8 cellular contexts compared by ENCODE assay signal in the genomic region with DNA sequence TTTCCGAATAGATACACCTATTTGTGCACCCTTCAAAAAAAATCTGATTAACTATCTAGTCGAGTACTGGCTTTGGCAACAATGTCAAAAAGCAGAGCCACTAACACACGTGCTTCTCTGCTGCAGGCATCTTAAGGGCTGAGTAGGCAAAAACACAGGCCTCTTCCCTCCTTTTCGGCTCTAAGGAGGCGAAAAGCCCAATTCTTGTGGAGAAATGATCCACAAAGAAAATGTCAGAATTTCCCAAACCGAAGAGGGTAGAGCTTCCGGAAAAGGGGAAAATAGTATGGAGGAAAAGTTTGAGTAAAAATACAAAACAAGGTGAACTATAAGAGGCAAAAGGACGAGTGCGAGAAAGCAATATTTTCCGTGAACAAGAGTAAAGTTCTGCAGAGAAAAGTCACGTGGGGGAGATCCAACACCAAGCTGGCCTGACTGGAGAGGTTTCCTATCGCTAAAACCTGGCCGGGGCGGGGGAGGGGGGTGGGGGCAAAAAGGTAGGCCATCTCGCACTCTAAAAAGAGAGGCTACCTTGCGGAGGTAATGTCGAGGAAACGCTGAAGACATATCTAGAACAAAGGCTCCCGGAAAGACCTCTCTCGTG. TPM values are rescaled to one million over a fixed set of nuclear protein-coding genes. Genes with fewer than 3 reads are reported as not detected.
DNase-seq lines count a peak whose midpoint lies in the region; ATAC-seq and TF ChIP-seq lines count a peak whose summit lies in the region.

No MANE protein-coding gene starts in this region.

- peaks cover 0 to 36% (median 31%) of the 10 kb centered on the region in 6 donors for H3K36me3 ChIP-seq in spleen

- peak overlapping the region; percentile 88 to 94 (median 92) for H3K27ac ChIP-seq in spleen

- peaks cover 30% of the 10 kb centered on the region for H3K36me3 Mint-ChIP-seq in activated naive CD8-positive, alpha-beta T cell treated with anti-CD3 and anti-CD28 coated beads, Interleukin-2, amount 50 U/mL, for 24 hours (ENCODE audit: low read depth)

- no peak for TF ChIP-seq CTCF in NB4 (IDR thresholded peaks at IDR 0.05; ENCODE audit: low read depth, low read length)
- TF ChIP-seq CTCF in spleen (IDR thresholded peaks at IDR 0.05 in 8 of 11, conservative IDR thresholded peaks at IDR 0.05 in 3 of 11) = no peak

- H3K27me3 ChIP-seq in spleen (replicated peaks in 1 of 7) = peaks cover 0 to 1% (median 0%) of the 10 kb centered on the region in 7 donors

- H3K4me1 Mint-ChIP-seq in activated naive CD8-positive, alpha-beta T cell treated with anti-CD3 and anti-CD28 coated beads, Interleukin-2, amount 50 U/mL, for 24 hours = peaks cover 31% of the 10 kb centered on the region

- WGBS in spleen, 5 donors = 0 to 1% (median 0%) methylated on average over 20 of the region's 20 CpGs

- H3K4me3 Mint-ChIP-seq in activated naive CD8-positive, alpha-beta T cell treated with anti-CD3 and anti-CD28 coated beads, Interleukin-2, amount 50 U/mL, for 24 hours = peak overlapping the region; percentile 99

- ATAC-seq in GM21717 (IDR thresholded peaks at IDR 0.05; ENCODE audit: unreplicated experiment) = peak; percentile 20
- peak; percentile 18 for ATAC-seq in activated naive CD8-positive, alpha-beta T cell treated with anti-CD3 and anti-CD28 coated beads, Interleukin-2, amount 50 U/mL, for 24 hours

- H3K9me3 ChIP-seq in iPS-18c (ENCODE audit: control insufficient read depth, insufficient read depth, low read length) (no peaks in the 10 kb centered on the region), spleen (no peaks in the 10 kb centered on the region)

- H3K27me3 Mint-ChIP-seq in activated naive CD8-positive, alpha-beta T cell treated with anti-CD3 and anti-CD28 coated beads, Interleukin-2, amount 50 U/mL, for 24 hours = peaks cover 19% of the 10 kb centered on the region

- no peaks in the 10 kb centered on the region for H3K9me3 Mint-ChIP-seq in activated naive CD8-positive, alpha-beta T cell treated with anti-CD3 and anti-CD28 coated beads, Interleukin-2, amount 50 U/mL, for 24 hours

- H3K4me3 ChIP-seq in NB4 (ENCODE audit: low read depth, low read length) (peak overlapping the region; percentile 98), iPS-18c (ENCODE audit: insufficient read depth, low read depth, low read length) (peak overlapping the region; percentile 68), spleen (peak overlapping the region; percentile 69 to 93 (median 85))

- H3K4me1 ChIP-seq in spleen = peaks cover 20 to 57% (median 32%) of the 10 kb centered on the region in 6 donors

- DNase-seq in NCI-H2029 treated with DMSO at 0.1 percent for 48 hours (lab: John Stamatoyannopoulos, UW) (peak; percentile 36), NCI-H2029 (lab: John Stamatoyannopoulos, UW) (no peak), NB4 (ENCODE audit: low read depth) (peak; percentile 36), spleen (no peak), NCI-H1930 (lab: John Stamatoyannopoulos, UW) (no peak)
- no peak for DNase-seq in activated naive CD8-positive, alpha-beta T cell treated with anti-CD3 and anti-CD28 coated beads, Interleukin-2, amount 50 U/mL, for 24 hours

- intact Hi-C loops in spleen (cut with DNase I; ENCODE audit: low total_unique reads) = no loop called here

- peak overlapping the region; percentile 97 for H3K27ac Mint-ChIP-seq in activated naive CD8-positive, alpha-beta T cell treated with anti-CD3 and anti-CD28 coated beads, Interleukin-2, amount 50 U/mL, for 24 hours

- TF ChIP-seq POLR2A in NB4 (IDR thresholded peaks at IDR 0.05; ENCODE audit: extremely low read depth, insufficient read length) (no peak), spleen (IDR thresholded peaks at IDR 0.05) (no peak)

RNA-seq across cellular contexts. Expression of gene ZRANB2, which starts 0.6 kb away (rescaled TPM):
- 100 to 1,000 TPM in 1 of 7 donors, 10 to 100 TPM in 6; 56.9 to 109 (median 90.7) TPM for total RNA-seq in spleen
- polyA plus RNA-seq in spleen = 10 to 100 TPM; 52.6 to 70.3 (median 57.2) TPM

RNA-seq across cellular contexts. Expression of gene PTGER3, which starts 32.7 kb away (rescaled TPM):
- total RNA-seq in spleen = 1 to 10 TPM in 1 of 7 donors, under 1 TPM in 6; 0.13 to 1.1 (median 0.49) TPM
- polyA plus RNA-seq in spleen = under 1 TPM; 0.19 to 0.29 (median 0.28) TPM

Comparison
In these comparisons a context has a peak if more than half of its experiments do, and no peak if none do; other contexts are left out.
1. DNase-seq: peak in NCI-H2029 treated with DMSO at 0.1 percent for 48 hours (single experiment) and NB4 (single experiment); none in NCI-H2029 (single experiment), activated naive CD8-positive, alpha-beta T cell treated with anti-CD3 and anti-CD28 coated beads, Interleukin-2, amount 50 U/mL, for 24 hours (single experiment), spleen (single experiment) and NCI-H1930 (0 of 2).
2. Peak in every context shown above with its lines, with median percentiles within 50 percentile points of each other: H3K4me3 ChIP-seq.